In genomic region chr10:46635364-46635959, GRCh38 we compare ENCODE assay signal across 8 cellular contexts. TPM values are rescaled to one million over a fixed set of nuclear protein-coding genes. Genes with fewer than 3 reads are reported as not detected.
A peak's percentile ranks its signal among the peaks of the same experiment; 100 is the strongest.
DNase-seq lines count a peak whose midpoint lies in the region; ATAC-seq and TF ChIP-seq lines count a peak whose summit lies in the region.
"Not testable (repeated sequence)": the region's sequence is repeated elsewhere in the genome, so short reads cannot be mapped to it uniquely, and the experiment has no call there.

No MANE protein-coding gene starts in this region.

- H3K4me2 ChIP-seq in hepatocyte: peak overlapping the region; percentile 44
- not testable (repeated sequence) for H3K4me2 ChIP-seq in parathyroid adenoma (ENCODE audit: low read length)

- peak overlapping the region; percentile 48 for H2AFZ ChIP-seq in hepatocyte
- peak overlapping the region; percentile 82 for H2AFZ ChIP-seq in parathyroid adenoma

- H3K9me3 ChIP-seq in AG04450 (ENCODE audit: control insufficient read depth, insufficient read depth, low read length); HUES6 (ENCODE audit: control insufficient read depth, insufficient read depth, low read depth, low read length); hepatocyte (ENCODE audit: low read depth); parathyroid adenoma (ENCODE audit: control insufficient read depth, low read length): not testable (repeated sequence)

- not testable (repeated sequence) for H3K27me3 Mint-ChIP-seq in activated CD4-positive, alpha-beta T cell treated with anti-CD3 and anti-CD28 coated beads for 36 hours

- H3K4me1 Mint-ChIP-seq in activated CD4-positive, alpha-beta T cell treated with anti-CD3 and anti-CD28 coated beads for 36 hours: not testable (repeated sequence)

- not testable (repeated sequence) for H3K27ac Mint-ChIP-seq in activated CD4-positive, alpha-beta T cell treated with anti-CD3 and anti-CD28 coated beads for 36 hours

- not testable (repeated sequence) for H3K79me2 ChIP-seq in hepatocyte, parathyroid adenoma

- not testable (repeated sequence) for H3K4me1 ChIP-seq in HUES6 (ENCODE audit: control insufficient read depth, insufficient read depth, low read length); hepatocyte (ENCODE audit: insufficient read depth); parathyroid adenoma

- H3K9ac ChIP-seq in HUES6 (ENCODE audit: low read length); parathyroid adenoma: not testable (repeated sequence)

- not testable (repeated sequence) for H3K4me3 Mint-ChIP-seq in activated CD4-positive, alpha-beta T cell treated with anti-CD3 and anti-CD28 coated beads for 36 hours

- not testable (repeated sequence) for H4K20me1 ChIP-seq in hepatocyte (ENCODE audit: insufficient read depth, poor library complexity, severe bottlenecking)

- not testable (repeated sequence) for TF ChIP-seq CTCF in AG04450 (IDR thresholded peaks at IDR 0.05; ENCODE audit: low read depth, low read length); hepatocyte (IDR thresholded peaks at IDR 0.05; ENCODE audit: poor library complexity); parathyroid adenoma (IDR thresholded peaks at IDR 0.05)

- H3K36me3 Mint-ChIP-seq in activated CD4-positive, alpha-beta T cell treated with anti-CD3 and anti-CD28 coated beads for 36 hours (ENCODE audit: low read depth): not testable (repeated sequence)

- ATAC-seq in GM19372 (IDR thresholded peaks at IDR 0.05; ENCODE audit: low read depth, unreplicated experiment): peak; percentile 79
- peak; percentile 81 for ATAC-seq in HG02678 (IDR thresholded peaks at IDR 0.05; ENCODE audit: unreplicated experiment)
- ATAC-seq in activated CD4-positive, alpha-beta T cell treated with anti-CD3 and anti-CD28 coated beads for 36 hours: peak; percentile 92

- POLR2A ChIA-PET in AG04450 (lab: Yijun Ruan, JAX); activated CD4-positive, alpha-beta T cell treated with anti-CD3 and anti-CD28 coated beads for 36 hours (lab: Charles Lee): not testable (repeated sequence)

- not testable (repeated sequence) for H3K9me3 Mint-ChIP-seq in activated CD4-positive, alpha-beta T cell treated with anti-CD3 and anti-CD28 coated beads for 36 hours (ENCODE audit: low read depth)

- WGBS in hepatocyte (ENCODE audit: low lambda C conversion rate, missing lambda C conversion rate): 0% methylated on average over 5 of the region's 63 CpGs

- not testable (repeated sequence) for H3K27ac ChIP-seq in AG04450 (ENCODE audit: low read depth, low read length); HUES6 (ENCODE audit: low read depth, low read length)
- H3K27ac ChIP-seq in hepatocyte (peak overlapping the region; percentile 64), parathyroid adenoma (peak overlapping the region; percentile 62)

- H3K4me3 ChIP-seq in AG04450 (ENCODE audit: low read depth, low read length) (peak overlapping the region; percentile 27; the same call in 1 of the 2 replicates), HUES6 (ENCODE audit: low read depth, low read length) (peak overlapping the region; percentile 44), hepatocyte (peak overlapping the region; percentile 3), parathyroid adenoma (ENCODE audit: low read depth, low read length) (peak overlapping the region; percentile 49)

- not testable (repeated sequence) for H3K27me3 ChIP-seq in AG04450 (ENCODE audit: control insufficient read depth, insufficient read depth, low read length); HUES6 (ENCODE audit: control insufficient read depth, insufficient read depth, low read length); hepatocyte; parathyroid adenoma (ENCODE audit: control insufficient read depth, insufficient read depth, low read length)

- not testable (repeated sequence) for H3K36me3 ChIP-seq in HUES6 (ENCODE audit: control insufficient read depth, insufficient read depth, low read length); hepatocyte (replicated peaks; ENCODE audit: insufficient read depth, low read depth); parathyroid adenoma (ENCODE audit: control insufficient read depth, insufficient read depth, low read length)

- CTCF ChIA-PET in AG04450 (lab: Charles Lee); activated CD4-positive, alpha-beta T cell treated with anti-CD3 and anti-CD28 coated beads for 36 hours (lab: Charles Lee): not testable (repeated sequence)

- intact Hi-C loops in activated CD4-positive, alpha-beta T cell treated with anti-CD3 and anti-CD28 coated beads for 36 hours (cut with DNase I, micrococcal nuclease): not testable (repeated sequence)

- H3K9me2 ChIP-seq in hepatocyte (replicated peaks; ENCODE audit: insufficient read depth): not testable (repeated sequence)

- DNase-seq in AG04450 (ENCODE audit: low read depth, low spot score); activated CD4-positive, alpha-beta T cell treated with anti-CD3 and anti-CD28 coated beads for 36 hours; hepatocyte (ENCODE audit: low spot score): not testable (repeated sequence)
- peak; percentile 24 for DNase-seq in central memory CD4-positive, alpha-beta T cell

RNA-seq across cellular contexts. Expression of gene SYT15, which starts 56.5 kb away (rescaled TPM):
- polyA plus RNA-seq in AG04450 (2011; rRNA removed): 0.15 and 0.20 TPM in 2 replicates
- polyA minus RNA-seq in AG04450 (2011; rRNA and poly(A)+ RNA removed): 0.05 and 0.26 TPM in 2 replicates
- under 1 TPM; 0.91 to 0.93 TPM for total RNA-seq in activated CD4-positive, alpha-beta T cell treated with anti-CD3 and anti-CD28 coated beads for 36 hours
- 0.24 and 2.9 TPM in 2 replicates for total RNA-seq in hepatocyte
- 1.1 and 1.2 TPM in 2 replicates for polyA plus RNA-seq in hepatocyte
